Comparison of ENCODE assay signal across 8 cellular contexts in genomic region chr11:20364412-20364792, GRCh38. TPM values are rescaled to one million over a fixed set of nuclear protein-coding genes. Genes with fewer than 3 reads are reported as not detected.
DNase-seq lines count a peak whose midpoint lies in the region; ATAC-seq and TF ChIP-seq lines count a peak whose summit lies in the region.

No MANE protein-coding gene starts in this region.

- peak overlapping the region; percentile 74 for H3K4me3 Mint-ChIP-seq in osteocyte (ENCODE audit: unreplicated experiment)

- no peak for ATAC-seq in GM18505 (IDR thresholded peaks at IDR 0.05; ENCODE audit: unreplicated experiment)
- no peak for ATAC-seq in GM18517 (IDR thresholded peaks at IDR 0.05; ENCODE audit: unreplicated experiment)

- no peak for TF ChIP-seq POLR2A in GM18505 (IDR thresholded peaks at IDR 0.05; ENCODE audit: borderline replicate concordance, extremely low read depth, insufficient read depth, insufficient read length)

- peak overlapping the region; percentile 73 for H3K27ac Mint-ChIP-seq in osteocyte (ENCODE audit: unreplicated experiment)

- no peaks in the 10 kb centered on the region for H4K20me1 ChIP-seq in OCI-LY3 (ENCODE audit: insufficient read depth, low read length)

- H3K36me3 ChIP-seq in OCI-LY3 (replicated peaks; ENCODE audit: low read depth, low read length) = no peaks in the 10 kb centered on the region

- H2AFZ ChIP-seq in OCI-LY3 (ENCODE audit: low read depth, low read length) = no peak overlapping the region

- no peaks in the 10 kb centered on the region for H3K9me3 ChIP-seq in OCI-LY3 (ENCODE audit: insufficient read depth, low read length)

- H3K9me3 Mint-ChIP-seq in osteocyte (ENCODE audit: unreplicated experiment) = peaks cover 4% of the 10 kb centered on the region

- H3K9ac ChIP-seq in OCI-LY3 (ENCODE audit: low read length) = no peak overlapping the region

- no peaks in the 10 kb centered on the region for H3K36me3 Mint-ChIP-seq in osteocyte (ENCODE audit: unreplicated experiment)

- H3K4me1 Mint-ChIP-seq in osteocyte (ENCODE audit: unreplicated experiment) = peaks cover 46% of the 10 kb centered on the region

- TF ChIP-seq CTCF in GM10266 (IDR thresholded peaks at IDR 0.05; ENCODE audit: control insufficient read depth, insufficient read depth, low read depth, missing control alignments) = no peak
- TF ChIP-seq CTCF in OCI-LY3 (IDR thresholded peaks at IDR 0.05; ENCODE audit: low read depth, low read length) = no peak
- no peak for TF ChIP-seq CTCF in osteocyte (IDR thresholded peaks at IDR 0.05)

- no peaks in the 10 kb centered on the region; the same call in 1 of the 2 replicates for H3K79me2 ChIP-seq in OCI-LY3 (ENCODE audit: low read length)

- peak overlapping the region; percentile 79 for H3K4me2 ChIP-seq in OCI-LY3 (ENCODE audit: low read length)

- H3K4me1 ChIP-seq in OCI-LY3 (ENCODE audit: low read length) = peaks cover 12% of the 10 kb centered on the region; the same call in 1 of the 2 replicates

- H3K4me3 ChIP-seq in OCI-LY3 (ENCODE audit: low read length) = peak overlapping the region; percentile 83

- H3K27me3 Mint-ChIP-seq in osteocyte (ENCODE audit: unreplicated experiment) = no peaks in the 10 kb centered on the region

- DNase-seq in GM10266 (ENCODE audit: extremely low spot score) (peak; percentile 36), epithelial cell of prostate (ENCODE audit: low read depth, low spot score) (no peak), osteocyte (ENCODE audit: extremely low spot score, unreplicated experiment) (no peak), H4 (ENCODE audit: low spot score) (no peak), HT-29 (ENCODE audit: low spot score) (no peak)

- H3K27me3 ChIP-seq in OCI-LY3 (ENCODE audit: low read depth, low read length) = no peaks in the 10 kb centered on the region

- H3K27ac ChIP-seq in OCI-LY3 (ENCODE audit: low read length) (no peak overlapping the region), epithelial cell of prostate (peak overlapping the region; percentile 65)

RNA-seq across cellular contexts. Expression of gene HTATIP2, which starts 0.9 kb away (rescaled TPM):
- total RNA-seq in osteocyte = 19.9 and 24.2 TPM in 2 replicates
- total RNA-seq in H4 (2014; rRNA removed; shearing (Covaris generic)) = 24.8 and 36.7 TPM in 2 replicates
- 75.6 and 84.8 TPM in 2 replicates for total RNA-seq in HT-29 (2014; rRNA removed; shearing (Covaris generic))

RNA-seq across cellular contexts. Expression of gene PRMT3, which starts 23.1 kb away (rescaled TPM):
- total RNA-seq in osteocyte = 17.7 and 18.9 TPM in 2 replicates
- total RNA-seq in H4 (2014; rRNA removed; shearing (Covaris generic)) = 33.7 and 42.4 TPM in 2 replicates
- 28.3 and 33.1 TPM in 2 replicates for total RNA-seq in HT-29 (2014; rRNA removed; shearing (Covaris generic))
